11 cellular contexts compared by ENCODE assay signal in the genomic region with DNA sequence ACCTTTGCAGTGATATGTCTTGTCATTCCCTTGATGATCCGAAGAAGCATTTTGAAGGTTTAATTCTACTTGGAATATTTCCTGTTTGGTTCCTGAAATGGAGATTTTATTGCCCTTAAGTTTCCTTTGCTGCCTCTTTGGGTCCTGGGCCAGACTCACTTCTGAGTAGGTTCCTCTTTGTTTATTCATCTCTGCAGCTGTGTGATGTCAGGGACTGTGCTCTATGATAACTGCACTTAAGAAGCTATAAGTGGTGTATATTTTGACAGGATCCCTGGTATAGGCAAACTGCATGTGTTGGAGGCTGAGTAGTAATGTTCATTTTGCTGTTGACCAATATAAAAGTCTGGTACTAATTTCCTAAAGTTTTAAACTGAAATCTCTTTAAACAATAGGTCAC. TPM values are rescaled to one million over a fixed set of nuclear protein-coding genes. Genes with fewer than 3 reads are reported as not detected.
DNase-seq lines count a peak whose midpoint lies in the region; ATAC-seq, FAIRE-seq and TF ChIP-seq lines count a peak whose summit lies in the region.
"Had no signal": no experiment of that assay in that cellular context is flagged by ENCODE, and none has a peak within 500 bp of the region (broad histone marks: within the 10 kb centered on the region; RNA-seq: fewer than 3 reads in every experiment).

Gene KLRC4 (minus strand): TSS at position 371 of the 400 bp plus-strand sequence. CDS start 182 bp downstream, at position 189.

- peaks cover 3% of the 10 kb centered on the region; the same call in 1 of the 2 replicates for H3K9me3 ChIP-seq in IMR-90 (ENCODE audit: control insufficient read depth, insufficient read depth, low read length)
- no peaks in the 10 kb centered on the region for H3K9me3 ChIP-seq in K562 (replicated peaks; ENCODE audit: control insufficient read depth, insufficient read depth, low read depth, low read length)

- in situ Hi-C loops in IMR-90 (cut with MboI; ENCODE audit: low sequenced_read_pairs) (no loop called here), K562 (cut with MboI) (loop anchor here (5.0 kb wide), 1 partner anchor 48 kb away; no protein-coding TSS in a partner anchor)

- no peak within 1 kb of the TSS for H2BK120ac ChIP-seq in IMR-90 (ENCODE audit: low read depth, low read length)

- peak; percentile 72 for FAIRE-seq in K562 (lab: Jason Lieb, UNC)

- H3K4me3 ChIP-seq in IMR-90 (ENCODE audit: insufficient read depth, low read depth, low read length) (no peak within 1 kb of the TSS), K562 (no peak within 1 kb of the TSS)
- H3K4me3 ChIP-seq: gastroesophageal sphincter had no signal

- H3K9ac ChIP-seq in IMR-90 (ENCODE audit: low read depth, low read length) (no peak within 1 kb of the TSS), K562 (ENCODE audit: insufficient read depth in 1 of 2, low read depth in 2 of 2, low read length in 2 of 2) (no peak within 1 kb of the TSS)

- TF ChIP-seq CTCF in IMR-90 (conservative IDR thresholded peaks at IDR 0.05; ENCODE audit: low read depth, low read length), result no peak
- TF ChIP-seq CTCF in K562 (IDR thresholded peaks at IDR 0.05 in 2 of 3, conservative IDR thresholded peaks at IDR 0.05 in 1 of 3; ENCODE audit: insufficient read depth in 2 of 3, low read depth in 1 of 3, low read length in 3 of 3), result no peak

- H3K36me3 ChIP-seq in IMR-90 (ENCODE audit: control insufficient read depth, insufficient read depth, low read length) (no peaks in the 10 kb centered on the region), K562 (ENCODE audit: control insufficient read depth, insufficient read depth, low read length) (no peaks in the 10 kb centered on the region)
- H3K36me3 ChIP-seq: gastroesophageal sphincter had no signal

- no peak within 1 kb of the TSS for H2AK9ac ChIP-seq in IMR-90 (replicated peaks; ENCODE audit: low read depth, low read length, poor library complexity)

- H3K4me2 ChIP-seq in IMR-90 (ENCODE audit: low read depth, low read length) (no peak within 1 kb of the TSS), K562 (ENCODE audit: insufficient read depth, low read length) (no peak within 1 kb of the TSS)

- no peaks in the 10 kb centered on the region for H3K79me1 ChIP-seq in IMR-90 (ENCODE audit: low read depth in 1 of 2, low read length in 2 of 2)

- H2BK5ac ChIP-seq in IMR-90 (ENCODE audit: low read depth, low read length, poor library complexity, severe bottlenecking), result no peak within 1 kb of the TSS

- 80% methylated on average over 1 of the region's 1 CpG; no CpG with 5 or more reads in 1 of the 2 experiments for WGBS in IMR-90 (ENCODE audit: extremely low coverage in 2 of 2, insufficient read length in 1 of 2), 2 experiments
- WGBS in K562 (ENCODE audit: insufficient coverage, low coverage, missing lambda C conversion rate), result 30% methylated on average over 1 of the region's 1 CpG

- H3K23ac ChIP-seq in IMR-90 (ENCODE audit: low read depth, low read length), result no peak within 1 kb of the TSS

- ATAC-seq in IMR-90 (ENCODE audit: low read depth) (peak; percentile 53; the same call in 1 of the 2 replicates), K562 (peak; percentile 90), GM18870 (IDR thresholded peaks at IDR 0.05; ENCODE audit: unreplicated experiment) (no peak)
- ATAC-seq: gastroesophageal sphincter, T-helper 17 cell had no signal

- H3K27me3 ChIP-seq in IMR-90 (ENCODE audit: control insufficient read depth, insufficient read depth, low read length) (peaks cover 3% of the 10 kb centered on the region), K562 (ENCODE audit: control insufficient read depth in 2 of 2, insufficient read depth in 2 of 2, low read length in 2 of 2) (no peaks in the 10 kb centered on the region)
- H3K27me3 ChIP-seq: gastroesophageal sphincter had no signal

- H3K9me1 ChIP-seq in IMR-90 (ENCODE audit: insufficient read depth, low read length) (no peaks in the 10 kb centered on the region), K562 (ENCODE audit: control insufficient read depth, insufficient read depth, low read length) (no peaks in the 10 kb centered on the region)

- no peaks in the 10 kb centered on the region for H3K4me1 ChIP-seq in IMR-90 (ENCODE audit: control insufficient read depth, insufficient read depth, low read length)
- H3K4me1 ChIP-seq in K562 (replicated peaks in 1 of 2; ENCODE audit: control insufficient read depth in 2 of 2, insufficient read depth in 2 of 2, low read length in 2 of 2), result peaks cover 0 to 3% of the 10 kb centered on the region in 2 experiments; a peak in 1 of 5 replicates
- H3K4me1 ChIP-seq: gastroesophageal sphincter had no signal

- H2AFZ ChIP-seq in IMR-90 (replicated peaks; ENCODE audit: low read length, poor library complexity), result no peak within 1 kb of the TSS
- H2AFZ ChIP-seq in K562 (ENCODE audit: low read depth, low read length), result peak within 1 kb of the TSS; percentile 53; the same call in 1 of the 2 replicates

- intact Hi-C loops in IMR-90 (cut with micrococcal nuclease) (loop anchor here (10.0 kb wide), 1 partner anchor 45 kb away; the partner anchor contains the start of gene KLRC1), K562 (cut with micrococcal nuclease) (no loop called here)

- no peak for TF ChIP-seq POLR2A in IMR-90 (IDR thresholded peaks at IDR 0.05; ENCODE audit: low read depth, low read length)
- TF ChIP-seq POLR2A in K562 (conservative IDR thresholded peaks at IDR 0.05), result no peak

- no peak within 1 kb of the TSS for H4K5ac ChIP-seq in IMR-90 (ENCODE audit: low read depth, low read length)

- no peaks in the 10 kb centered on the region for H4K20me1 ChIP-seq in IMR-90 (ENCODE audit: insufficient read depth, low read length)
- H4K20me1 ChIP-seq in K562 (replicated peaks; ENCODE audit: control insufficient read depth, insufficient read depth, low read length), result no peaks in the 10 kb centered on the region

- H2AK5ac ChIP-seq in IMR-90 (ENCODE audit: low read depth, low read length), result no peak within 1 kb of the TSS

- no peak within 1 kb of the TSS for H3K18ac ChIP-seq in IMR-90 (ENCODE audit: low read depth, low read length)

- H3K56ac ChIP-seq in IMR-90 (ENCODE audit: extremely low read depth, insufficient read depth, low read length), result no peak within 1 kb of the TSS

- H4K91ac ChIP-seq in IMR-90 (ENCODE audit: insufficient read depth, low read depth, low read length), result no peak within 1 kb of the TSS

- DNase-seq in IMR-90 (peak; percentile 16), NCI-H2196 (lab: John Stamatoyannopoulos, UW; ENCODE audit: unreplicated experiment) (peak; percentile 16), K562 (ENCODE audit: extremely low read depth in 1 of 4, low spot score in 3 of 4) (peak in 2 of 4 experiments; percentile 6 to 59), pons (ENCODE audit: low spot score) (peak; percentile 7), cerebellar nuclear complex (lab: John Stamatoyannopoulos, UW) (no peak), nucleus accumbens (lab: John Stamatoyannopoulos, UW) (no peak)
- DNase-seq: NCI-H1048, T-helper 17 cell had no signal

- H3K14ac ChIP-seq in IMR-90 (replicated peaks; ENCODE audit: low read depth, low read length), result no peak within 1 kb of the TSS

- H2BK15ac ChIP-seq in IMR-90 (ENCODE audit: low read depth, low read length), result no peak within 1 kb of the TSS

- no peak for TF ChIP-seq EP300 in K562 (IDR thresholded peaks at IDR 0.05; ENCODE audit: low read length)

- no peak within 1 kb of the TSS for H4K8ac ChIP-seq in IMR-90 (ENCODE audit: low read depth in 2 of 2, low read length in 2 of 2)

- POLR2A ChIA-PET in IMR-90 (lab: Charles Lee; ENCODE audit: unreplicated experiment) (no interaction called here), K562 (lab: Yijun Ruan, JAX) (no interaction called here)

- dilution Hi-C loops in IMR-90 (cut with HindIII; ENCODE audit: low sequenced_read_pairs, unreplicated experiment), result no loop called here

- no peak within 1 kb of the TSS for H3K4ac ChIP-seq in IMR-90 (ENCODE audit: low read depth, low read length)

- H3K27ac ChIP-seq in IMR-90 (ENCODE audit: insufficient read depth, low read length) (no peak within 1 kb of the TSS), K562 (ENCODE audit: extremely low read depth, low read depth, low read length) (no peak within 1 kb of the TSS)
- H3K27ac ChIP-seq: gastroesophageal sphincter had no signal

- CTCF ChIA-PET in IMR-90 (lab: Yijun Ruan, JAX) (no interaction called here), K562 (lab: Yijun Ruan, JAX; ENCODE audit: low intra/inter-chr PET ratio) (no interaction called here)

- TF ChIP-seq RAD21 in IMR-90 (IDR thresholded peaks at IDR 0.05; ENCODE audit: low read length), result no peak
- TF ChIP-seq RAD21 in K562 (CRISPR knock-in tag; conservative IDR thresholded peaks at IDR 0.05 in 1 of 2, IDR thresholded peaks at IDR 0.05 in 1 of 2), result 0 out of 4 replicates have a peak, but pooled peaks of 1 of the 2 experiments have one; percentile 9

- H3K79me2 ChIP-seq in K562 (ENCODE audit: control insufficient read depth, insufficient read depth, low read length), result no peaks in the 10 kb centered on the region

- BruUV-seq in IMR-90 (replicated peaks; lab: Mats Ljungman, UMichigan) (no TSS peak), K562 (replicated peaks; lab: Mats Ljungman, UMichigan) (no TSS peak)

- H2BK20ac ChIP-seq in IMR-90 (ENCODE audit: low read depth, low read length), result no peak within 1 kb of the TSS

TF ChIP-seq in K562, 482 proteins besides CTCF, POLR2A, EP300 and RAD21 (continues in another document):
- no peak for TF ChIP-seq HDAC2 (IDR thresholded peaks at IDR 0.05)

RNA-seq across cellular contexts. Expression of gene KLRC4, which starts in this region (rescaled TPM):
- total RNA-seq in IMR-90 (2012; rRNA removed), result not detected in 2 replicates
- polyA plus RNA-seq in IMR-90 (2012; rRNA removed), result not detected in 2 replicates
- not detected in 2 replicates for polyA plus RNA-seq in IMR-90 (2012; cell fraction: cytosol; rRNA removed)
- not detected in 2 replicates for polyA plus RNA-seq in IMR-90 (2012; cell fraction: nucleus; rRNA removed; ENCODE audit: low replicate concordance)
- total RNA-seq in K562 (2011; cell fraction: chromatin; rRNA removed; ENCODE audit: low replicate concordance), result 0.58 and 1.4 TPM in 2 replicates
- total RNA-seq in K562 (2011; cell fraction: nucleolus; rRNA removed), result not detected in 2 replicates
- 0.73 TPM in 1 of 2 replicates, not detected in the other for total RNA-seq in K562 (2011; cell fraction: nucleoplasm; rRNA removed)
- total RNA-seq in K562 (2014; rRNA removed), result not detected in 2 replicates
- not detected in 2 replicates for total RNA-seq in K562 (2014; rRNA removed; fragmentation: Illumina TruSeq; extraction: Trizol)
- total RNA-seq in K562 (2015; rRNA removed; fragmentation: Illumina TruSeq; extraction: Trizol), result not detected in 2 replicates
- total RNA-seq in K562 (2021), result not detected in 2 replicates
- 0.17 and 0.34 TPM in 2 replicates for polyA plus RNA-seq in K562 (2011; rRNA removed)
- not detected in 2 replicates for polyA plus RNA-seq in K562 (2011; cell fraction: cytosol; rRNA removed)
- polyA plus RNA-seq in K562 (2011; cell fraction: nucleus; rRNA removed), result 0.76 TPM in 1 of 2 replicates, not detected in the other
- not detected in 2 replicates for polyA plus RNA-seq in K562 (2012)
- not detected in 2 replicates for polyA plus RNA-seq in K562 (2014; fragmentation: Illumina TruSeq; extraction: Trizol)
- not detected for polyA plus RNA-seq in K562 (2014; fragmentation: Nextera tagmentation; extraction: Ambion mirVana)
- not detected in 2 replicates for polyA plus RNA-seq in K562 (2014; rRNA removed)
- polyA minus RNA-seq in K562 (2011; rRNA and poly(A)+ RNA removed), result 0.69 TPM in 1 of 2 replicates, not detected in the other
- not detected in 2 replicates for polyA minus RNA-seq in K562 (2011; cell fraction: cytosol; rRNA and poly(A)+ RNA removed)
- polyA minus RNA-seq in K562 (2011; cell fraction: nucleus; rRNA and poly(A)+ RNA removed), result 0.44 TPM in 1 of 2 replicates, not detected in the other
- total RNA-seq: mesothelial cell of epicardium, T-helper 17 cell had no signal

Comparison
In these comparisons a context has a peak if more than half of its experiments do, and no peak if none do; other contexts are left out.
1. Peak in DNase-seq and ATAC-seq in IMR-90; RNA of the gene not detected or under 1 TPM.
2. DNase-seq: peak in NCI-H2196 (single experiment) and pons (single experiment); none in cerebellar nuclear complex (0 of 2) and nucleus accumbens (0 of 56).